ENCODE assay signal across 16 cellular contexts in the genomic region with DNA sequence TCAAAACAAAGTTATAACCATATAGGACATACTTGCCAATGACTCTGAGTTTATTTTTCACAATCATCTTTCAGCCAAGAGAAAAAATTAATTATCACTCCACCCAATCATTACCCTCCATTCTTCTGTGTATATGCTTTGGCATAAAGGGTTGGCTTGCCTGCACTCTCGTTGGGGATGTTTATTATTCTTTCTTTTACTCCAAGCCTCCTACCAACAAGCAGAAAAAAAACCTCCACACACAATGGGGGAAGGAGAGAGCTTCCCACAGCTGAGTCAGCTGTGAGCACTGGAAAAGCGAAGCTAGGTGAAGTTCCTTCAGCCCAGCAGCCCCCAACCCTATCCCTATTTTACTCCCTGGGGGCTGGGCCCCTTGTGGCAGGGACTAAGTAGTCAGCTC. TPM values are rescaled to one million over a fixed set of nuclear protein-coding genes. Genes with fewer than 3 reads are reported as not detected.
DNase-seq lines count a peak whose midpoint lies in the region; ATAC-seq, FAIRE-seq and TF ChIP-seq lines count a peak whose summit lies in the region.
"Had no signal": no experiment of that assay in that cellular context is flagged by ENCODE, and none has a peak within 500 bp of the region (broad histone marks: within the 10 kb centered on the region; RNA-seq: fewer than 3 reads in every experiment).

No MANE protein-coding gene starts in this region.

- H3K79me2 ChIP-seq in keratinocyte (ENCODE audit: control insufficient read depth, insufficient read depth, low read length) (peaks cover 6% of the 10 kb centered on the region), MM.1S (ENCODE audit: low read length) (no peaks in the 10 kb centered on the region)
- H3K79me2 ChIP-seq: parathyroid adenoma had no signal

- H3K9ac ChIP-seq in keratinocyte (ENCODE audit: control insufficient read depth, extremely low read depth, insufficient read depth, low read length) (no peak overlapping the region), MM.1S (ENCODE audit: low read length) (no peak overlapping the region)
- H3K9ac ChIP-seq: parathyroid adenoma had no signal

- TF ChIP-seq CTCF in left ventricle myocardium inferior (IDR thresholded peaks at IDR 0.05; ENCODE audit: borderline replicate concordance) (no peak), keratinocyte (optimal IDR thresholded peaks at IDR 0.05 in 1 of 3, IDR thresholded peaks at IDR 0.05 in 1 of 3, conservative IDR thresholded peaks at IDR 0.05 in 1 of 3; ENCODE audit: extremely low read depth in 1 of 3, insufficient read depth in 2 of 3, low read length in 3 of 3) (no peak), upper lobe of right lung (IDR thresholded peaks at IDR 0.05) (no peak), MM.1S (IDR thresholded peaks at IDR 0.05; ENCODE audit: low read length) (no peak)

- intact Hi-C loops in left ventricle myocardium inferior (cut with micrococcal nuclease) = no loop called here
- intact Hi-C loops in left ventricle myocardium superior (cut with micrococcal nuclease) = no loop called here
- intact Hi-C loops in upper lobe of right lung (cut with DNase I) = no loop called here

- H3F3A ChIP-seq in MM.1S (ENCODE audit: insufficient read depth, low read length) = no peaks in the 10 kb centered on the region

- H3K36me3 ChIP-seq in left ventricle myocardium inferior = no peaks in the 10 kb centered on the region
- no peaks in the 10 kb centered on the region for H3K36me3 ChIP-seq in keratinocyte (ENCODE audit: control insufficient read depth in 2 of 2, extremely low read depth in 1 of 2, insufficient read depth in 2 of 2, low read length in 2 of 2)
- no peaks in the 10 kb centered on the region for H3K36me3 ChIP-seq in upper lobe of right lung
- H3K36me3 ChIP-seq in MM.1S (replicated peaks; ENCODE audit: insufficient read depth, low read length) = no peaks in the 10 kb centered on the region

- H4K20me1 ChIP-seq in keratinocyte (ENCODE audit: control insufficient read depth, extremely low read depth, insufficient read depth, low read length) (no peaks in the 10 kb centered on the region), MM.1S (ENCODE audit: insufficient read depth, low read length) (no peaks in the 10 kb centered on the region)

- no peaks in the 10 kb centered on the region for H3K9me1 ChIP-seq in keratinocyte (ENCODE audit: control insufficient read depth, extremely low read depth, insufficient read depth, low read length)

- ATAC-seq in left ventricle myocardium superior (no peak), upper lobe of right lung (no peak), GM18519 (IDR thresholded peaks at IDR 0.05; ENCODE audit: low FRiP score, unreplicated experiment) (no peak)
- ATAC-seq: activated CD4-positive, CD25-positive, alpha-beta regulatory T cell treated with anti-CD3 and anti-CD28 coated beads, Interleukin-2, amount 50 U/mL, for 24 hours; activated naive CD8-positive, alpha-beta T cell treated with anti-CD3 and anti-CD28 coated beads, Interleukin-2, amount 50 U/mL, for 24 hours had no signal

- H2AFZ ChIP-seq in keratinocyte (ENCODE audit: control insufficient read depth, low read length) (no peak overlapping the region), MM.1S (ENCODE audit: low read length) (no peak overlapping the region)

- peak overlapping the region; percentile 92 for H3K27ac ChIP-seq in left ventricle myocardium inferior (replicated peaks)
- no peak overlapping the region for H3K27ac ChIP-seq in keratinocyte (ENCODE audit: control insufficient read depth, insufficient read depth, low read length)
- H3K27ac ChIP-seq in upper lobe of right lung = no peak overlapping the region
- no peak overlapping the region for H3K27ac ChIP-seq in MM.1S (ENCODE audit: low read length)
- H3K27ac ChIP-seq: parathyroid adenoma had no signal

- H3K9me2 ChIP-seq in MM.1S (replicated peaks; ENCODE audit: insufficient read depth, low read length) = no peaks in the 10 kb centered on the region

- H3K27me3 ChIP-seq in left ventricle myocardium inferior (ENCODE audit: low read depth) (no peaks in the 10 kb centered on the region), keratinocyte (ENCODE audit: control insufficient read depth, extremely low read depth, insufficient read depth, low read length) (no peaks in the 10 kb centered on the region), upper lobe of right lung (no peaks in the 10 kb centered on the region), MM.1S (replicated peaks; ENCODE audit: insufficient read depth, low read length) (no peaks in the 10 kb centered on the region)

- H3K4me3 ChIP-seq in left ventricle myocardium inferior = peak overlapping the region; percentile 77
- H3K4me3 ChIP-seq in keratinocyte (ENCODE audit: control insufficient read depth in 2 of 3, extremely low read depth in 1 of 3, insufficient read depth in 2 of 3, low read depth in 1 of 3, low read length in 3 of 3) = peak overlapping the region; percentile 54 to 81 (median 66)
- peak overlapping the region; percentile 67 for H3K4me3 ChIP-seq in upper lobe of right lung
- H3K4me3 ChIP-seq in MM.1S (ENCODE audit: low read length) = no peak overlapping the region

- dilution Hi-C loops in keratinocyte (cut with MboI; ENCODE audit: extremely low pct_ligation_motif_present, low sequenced_read_pairs) = no loop called here

- peak overlapping the region; percentile 66 for H3K4me2 ChIP-seq in keratinocyte (ENCODE audit: control insufficient read depth, extremely low read depth, insufficient read depth, low read depth, low read length)
- H3K4me2 ChIP-seq in MM.1S (ENCODE audit: low read depth, low read length) = no peak overlapping the region

- H3K4me1 ChIP-seq in left ventricle myocardium inferior = peaks cover 24% of the 10 kb centered on the region
- H3K4me1 ChIP-seq in keratinocyte (ENCODE audit: control insufficient read depth, extremely low read depth, insufficient read depth, low read length) = peaks cover 16% of the 10 kb centered on the region
- no peaks in the 10 kb centered on the region for H3K4me1 ChIP-seq in upper lobe of right lung
- no peaks in the 10 kb centered on the region for H3K4me1 ChIP-seq in MM.1S (ENCODE audit: low read length)

- FAIRE-seq in keratinocyte (lab: Jason Lieb, UNC) = no peak
- FAIRE-seq: HTR-8/SVneo had no signal

- no peaks in the 10 kb centered on the region for H3K9me3 ChIP-seq in left ventricle myocardium inferior (replicated peaks)
- H3K9me3 ChIP-seq in keratinocyte (ENCODE audit: control insufficient read depth, low read depth, low read length) = no peaks in the 10 kb centered on the region
- no peaks in the 10 kb centered on the region for H3K9me3 ChIP-seq in upper lobe of right lung
- H3K9me3 ChIP-seq in MM.1S (replicated peaks; ENCODE audit: insufficient read depth, low read length) = no peaks in the 10 kb centered on the region

- DNase-seq in left ventricle myocardium inferior (no peak), left ventricle myocardium superior (no peak), astrocyte of the hippocampus (ENCODE audit: low read depth, low spot score) (peak; percentile 18), keratinocyte (ENCODE audit: low read depth, low spot score) (no peak), upper lobe of right lung (no peak), NCI-H510A (lab: John Stamatoyannopoulos, UW) (no peak), MM.1S (no peak)
- DNase-seq: 8988T; activated naive CD8-positive, alpha-beta T cell treated with anti-CD3 and anti-CD28 coated beads, Interleukin-2, amount 50 U/mL, for 24 hours; CD4-positive, CD25-positive, alpha-beta regulatory T cell; foreskin melanocyte; NCI-H187 had no signal

RNA-seq across cellular contexts. Expression of a gene that starts 1.5 kb away (rescaled TPM):
- 5.0 TPM for total RNA-seq in left ventricle myocardium inferior
- 3.8 TPM for total RNA-seq in left ventricle myocardium superior
- 2.5 to 5.8 TPM (median 3.1 TPM) in 3 replicates for polyA plus RNA-seq in keratinocyte
- polyA plus RNA-seq in keratinocyte (2011; ENCODE audit: low read depth) = 7.1 TPM
- polyA plus RNA-seq in keratinocyte (2011; cell fraction: cytosol; rRNA removed) = 3.2 and 3.4 TPM in 2 replicates
- polyA plus RNA-seq in keratinocyte (2011; cell fraction: nucleus; rRNA removed) = 4.5 and 4.8 TPM in 2 replicates
- 2.1 and 3.7 TPM in 2 replicates for polyA plus RNA-seq in keratinocyte (2012; ENCODE audit: low replicate concordance)
- 12.7 to 15.0 TPM (median 14.2 TPM) in 3 replicates for polyA minus RNA-seq in keratinocyte
- polyA minus RNA-seq in keratinocyte (2011; cell fraction: cytosol; rRNA and poly(A)+ RNA removed) = 7.3 TPM
- polyA minus RNA-seq in keratinocyte (2011; cell fraction: nucleus; rRNA and poly(A)+ RNA removed) = 15.4 and 16.0 TPM in 2 replicates
- total RNA-seq in upper lobe of right lung = 9.8 TPM
- polyA plus RNA-seq: CD4-positive, CD25-positive, alpha-beta regulatory T cell had no signal
